13 cellular contexts compared by ENCODE assay signal in the genomic region with DNA sequence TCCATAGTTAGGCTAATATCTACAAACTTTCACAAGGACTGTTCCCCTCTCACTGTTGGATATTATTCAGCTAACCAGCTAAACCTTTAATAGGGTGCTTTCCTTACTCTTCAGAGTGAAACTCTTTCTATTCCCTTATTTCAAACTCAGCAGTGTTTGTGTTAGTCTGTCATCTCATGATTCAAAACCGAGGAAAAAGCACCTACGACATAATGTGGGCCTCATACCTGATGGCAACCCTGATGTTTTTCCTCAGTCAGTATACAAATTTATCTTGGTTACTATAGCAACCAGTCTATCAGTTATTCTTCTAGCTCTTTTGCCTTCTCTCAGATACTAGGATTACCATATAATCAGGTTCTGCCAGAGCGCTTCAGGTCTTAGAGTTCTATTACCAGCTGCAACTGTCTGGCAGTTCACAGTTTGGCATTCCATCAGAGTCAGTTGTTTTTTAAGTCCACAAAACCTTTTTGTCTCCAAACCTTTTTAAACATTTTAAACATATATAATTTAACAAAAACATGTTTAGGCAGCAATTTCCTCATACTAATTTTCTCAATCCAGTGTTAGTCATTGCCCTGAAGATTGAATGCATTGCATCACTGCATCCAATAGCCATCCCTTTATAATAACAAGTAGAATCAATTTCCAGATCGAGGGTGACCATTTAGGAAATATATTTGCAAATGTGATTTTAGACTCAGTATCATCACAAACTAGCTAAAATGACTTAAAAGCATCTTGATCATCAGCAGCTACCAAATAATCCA. TPM values are rescaled to one million over a fixed set of nuclear protein-coding genes. Genes with fewer than 3 reads are reported as not detected.
DNase-seq lines count a peak whose midpoint lies in the region; ATAC-seq, FAIRE-seq and TF ChIP-seq lines count a peak whose summit lies in the region.
"Had no signal": no experiment of that assay in that cellular context is flagged by ENCODE, and none has a peak within 500 bp of the region (broad histone marks: within the 10 kb centered on the region; RNA-seq: fewer than 3 reads in every experiment).

No MANE protein-coding gene starts in this region.

- intact Hi-C loops in stomach (cut with DNase I; ENCODE audit: low total_unique reads) = no loop called here

- FAIRE-seq in GM12892 (lab: Jason Lieb, UNC) = no peak

- H3K36me3 Mint-ChIP-seq in CD4-positive, CD25-positive, alpha-beta regulatory T cell = no peaks in the 10 kb centered on the region
- H3K36me3 Mint-ChIP-seq in endodermal cell (ENCODE audit: low read depth) = no peaks in the 10 kb centered on the region
- H3K36me3 Mint-ChIP-seq: naive thymus-derived CD8-positive, alpha-beta T cell had no signal

- peak overlapping the region in 3 of 4 donors; percentile 29 to 82 (median 45) for H3K4me3 Mint-ChIP-seq in CD4-positive, CD25-positive, alpha-beta regulatory T cell
- H3K4me3 Mint-ChIP-seq in endodermal cell = no peak overlapping the region

- peaks cover 19 to 60% (median 37%) of the 10 kb centered on the region in 4 donors for H3K4me1 Mint-ChIP-seq in CD4-positive, CD25-positive, alpha-beta regulatory T cell
- peaks cover 29% of the 10 kb centered on the region for H3K4me1 Mint-ChIP-seq in endodermal cell

- H3K9me3 ChIP-seq in CD4-positive, CD25-positive, alpha-beta regulatory T cell (ENCODE audit: control insufficient read depth in 2 of 2, low read length in 2 of 2) = no peaks in the 10 kb centered on the region
- H3K9me3 ChIP-seq in endodermal cell (ENCODE audit: control insufficient read depth, low read length) (no peaks in the 10 kb centered on the region), stomach (no peaks in the 10 kb centered on the region)

- peak overlapping the region; percentile 54 for H3K9ac ChIP-seq in endodermal cell (ENCODE audit: extremely low read depth, low read length, poor library complexity, severe bottlenecking)

- H3K27ac Mint-ChIP-seq in CD4-positive, CD25-positive, alpha-beta regulatory T cell = peak overlapping the region in 2 of 3 donors; percentile 42 to 83
- H3K27ac Mint-ChIP-seq in endodermal cell = peak overlapping the region; percentile 49

- peaks cover 21% of the 10 kb centered on the region for H3K4me1 ChIP-seq in CD4-positive, CD25-positive, alpha-beta regulatory T cell (ENCODE audit: control insufficient read depth, insufficient read depth, low read length, poor library complexity, severe bottlenecking)
- H3K4me1 ChIP-seq in endodermal cell (ENCODE audit: control insufficient read depth, insufficient read depth, low read length) (peaks cover 4% of the 10 kb centered on the region), stomach (peaks cover 3 to 69% (median 10%) of the 10 kb centered on the region in 4 donors)

- no peak for TF ChIP-seq CTCF in endodermal cell (conservative IDR thresholded peaks at IDR 0.05)
- no peak for TF ChIP-seq CTCF in stomach (IDR thresholded peaks at IDR 0.05)

- H3K27me3 Mint-ChIP-seq in CD4-positive, CD25-positive, alpha-beta regulatory T cell = no peaks in the 10 kb centered on the region
- H3K27me3 Mint-ChIP-seq in endodermal cell (ENCODE audit: insufficient read depth) = no peaks in the 10 kb centered on the region
- H3K27me3 Mint-ChIP-seq: naive thymus-derived CD8-positive, alpha-beta T cell had no signal

- H3K9me3 Mint-ChIP-seq in CD4-positive, CD25-positive, alpha-beta regulatory T cell = peaks cover 0 to 2% (median 0%) of the 10 kb centered on the region in 7 donors
- peaks cover 18% of the 10 kb centered on the region for H3K9me3 Mint-ChIP-seq in endodermal cell
- H3K9me3 Mint-ChIP-seq: naive thymus-derived CD8-positive, alpha-beta T cell had no signal

- 34 to 37% methylated on average over 3 to 4 of the region's 4 CpGs for WGBS in endodermal cell (ENCODE audit: insufficient coverage in 1 of 2, insufficient read length in 1 of 2), 2 experiments
- whole genome bisulfite sequencing in stomach, 5 donors = 44 to 52% (median 46%) methylated on average over 4 of the region's 4 CpGs

- no peaks in the 10 kb centered on the region for H3K36me3 ChIP-seq in CD4-positive, CD25-positive, alpha-beta regulatory T cell (ENCODE audit: control insufficient read depth, insufficient read depth, low read length)
- H3K36me3 ChIP-seq in endodermal cell (ENCODE audit: control insufficient read depth, insufficient read depth, low read length) = no peaks in the 10 kb centered on the region
- no peaks in the 10 kb centered on the region for H3K36me3 ChIP-seq in stomach

- ATAC-seq in CD4-positive, CD25-positive, alpha-beta regulatory T cell (ENCODE audit: low read depth in 2 of 2) = peak in 1 of 2 donors; percentile 20
- ATAC-seq in GM19452 (IDR thresholded peaks at IDR 0.05; ENCODE audit: unreplicated experiment) = peak; percentile 38
- peak; percentile 60 for ATAC-seq in HG03280 (IDR thresholded peaks at IDR 0.05; ENCODE audit: unreplicated experiment)

- TF ChIP-seq EP300 in stomach (IDR thresholded peaks at IDR 0.05) = no peak

- H3K4me3 ChIP-seq in CD4-positive, CD25-positive, alpha-beta regulatory T cell (ENCODE audit: low read depth, low read length) = peak overlapping the region; percentile 43
- peak overlapping the region; percentile 50 for H3K4me3 ChIP-seq in endodermal cell (ENCODE audit: low read length)
- no peak overlapping the region for H3K4me3 ChIP-seq in stomach

- TF ChIP-seq POLR2A in GM12892 (IDR thresholded peaks at IDR 0.05; ENCODE audit: low read depth, low read length) = no peak
- no peak for TF ChIP-seq POLR2A in stomach (IDR thresholded peaks at IDR 0.05)

- H3K27ac ChIP-seq in CD4-positive, CD25-positive, alpha-beta regulatory T cell (ENCODE audit: insufficient read depth, low read length, poor library complexity, severe bottlenecking) = peak overlapping the region; percentile 68
- peak overlapping the region; percentile 47 for H3K27ac ChIP-seq in endodermal cell (ENCODE audit: low read depth, low read length)
- H3K27ac ChIP-seq in stomach = no peak overlapping the region
- H3K27ac ChIP-seq: C4-2B, VCaP had no signal

- DNase-seq in CD4-positive, CD25-positive, alpha-beta regulatory T cell = no peak
- DNase-seq in endodermal cell = no peak
- no peak for DNase-seq in COR-L47 (lab: John Stamatoyannopoulos, UW)
- no peak for DNase-seq in NCI-H774 (lab: John Stamatoyannopoulos, UW)
- no peak for DNase-seq in GM12892 (ENCODE audit: insufficient read length)
- no peak for DNase-seq in stomach
- DNase-seq: aorta; stimulated activated CD4-positive, alpha-beta T cell treated with anti-CD3 and anti-CD28 coated beads, Interleukin-4, amount 100 ng/mL, for 24 hours had no signal

- no peaks in the 10 kb centered on the region for H3K27me3 ChIP-seq in CD4-positive, CD25-positive, alpha-beta regulatory T cell (ENCODE audit: control insufficient read depth, insufficient read depth, low read length)
- H3K27me3 ChIP-seq in endodermal cell (ENCODE audit: control insufficient read depth, insufficient read depth, low read length, poor library complexity, severe bottlenecking) (no peaks in the 10 kb centered on the region), stomach (no peaks in the 10 kb centered on the region)

RNA-seq across cellular contexts. Expression of a gene that starts 7.4 kb away (rescaled TPM):
- total RNA-seq in CD4-positive, CD25-positive, alpha-beta regulatory T cell = 23.5 TPM
- 1 to 10 TPM; 6.4 to 9.9 (median 7.2) TPM for polyA plus RNA-seq in CD4-positive, CD25-positive, alpha-beta regulatory T cell
- total RNA-seq in endodermal cell (10 to 100 TPM; 26.3 to 36.3 TPM), stomach (10 to 100 TPM in 4 of 5 donors, 1 to 10 TPM in 1; 4.1 to 40.1 (median 22.2) TPM)
- polyA plus RNA-seq in endodermal cell (2013, experiment 1 of 2) = 15.5 TPM
- polyA plus RNA-seq in endodermal cell (2013, experiment 2 of 2) = 17.5 TPM
- 9.1 TPM for polyA plus RNA-seq in GM12892 (2012; ENCODE audit: missing spikeins)
- polyA plus RNA-seq in stomach = 1 to 10 TPM; 4.1 to 6.1 (median 4.4) TPM

Comparison
In these comparisons a context has a peak if more than half of its experiments do, and no peak if none do; other contexts are left out.
1. H3K27ac ChIP-seq: peak in CD4-positive, CD25-positive, alpha-beta regulatory T cell (single experiment) and endodermal cell (single experiment); none in stomach (0 of 5).
2. H3K4me3 ChIP-seq: peak in CD4-positive, CD25-positive, alpha-beta regulatory T cell (single experiment) and endodermal cell (single experiment); none in stomach (0 of 4).